Comparison of ENCODE assay signal across 17 cellular contexts in genomic region chr10:132101529-132101928, GRCh38. TPM values are rescaled to one million over a fixed set of nuclear protein-coding genes. Genes with fewer than 3 reads are reported as not detected.
DNase-seq lines count a peak whose midpoint lies in the region; ATAC-seq and TF ChIP-seq lines count a peak whose summit lies in the region.
"Had no signal": no experiment of that assay in that cellular context is flagged by ENCODE, and none has a peak within 500 bp of the region (broad histone marks: within the 10 kb centered on the region; RNA-seq: fewer than 3 reads in every experiment).

No MANE protein-coding gene starts in this region.

- H3K27ac ChIP-seq in right cardiac atrium (ENCODE audit: low read length) (no peak overlapping the region), Peyer's patch (no peak overlapping the region), left lung (no peak overlapping the region), trophoblast cell (ENCODE audit: low read depth, low read length) (no peak overlapping the region)
- H3K27ac ChIP-seq: lower lobe of right lung, right atrium auricular region, tibial artery had no signal

- peaks cover 12% of the 10 kb centered on the region for H3K27me3 Mint-ChIP-seq in type B pancreatic cell

- no peak overlapping the region for H2BK5ac ChIP-seq in trophoblast cell (ENCODE audit: low read depth, low read length, poor library complexity)

- no peak overlapping the region for H3K23ac ChIP-seq in trophoblast cell (ENCODE audit: low read length)

- no peak overlapping the region for H4K91ac ChIP-seq in trophoblast cell (ENCODE audit: low read depth, low read length)

- H3K79me1 ChIP-seq in trophoblast cell (ENCODE audit: low read length) = no peaks in the 10 kb centered on the region

- H4K12ac ChIP-seq in trophoblast cell (ENCODE audit: low read depth, low read length) = no peak overlapping the region

- TF ChIP-seq CTCF in Peyer's patch (IDR thresholded peaks at IDR 0.05) (no peak), left lung (IDR thresholded peaks at IDR 0.05) (no peak), type B pancreatic cell (conservative IDR thresholded peaks at IDR 0.05) (no peak)

- H3K36me3 Mint-ChIP-seq in type B pancreatic cell = no peaks in the 10 kb centered on the region
- H3K36me3 Mint-ChIP-seq: activated naive CD4-positive, alpha-beta T cell treated with anti-CD3 and anti-CD28 coated beads, Interleukin-2, amount 50 U/mL, for 24 hours had no signal

- no peak overlapping the region for H3K4me3 Mint-ChIP-seq in type B pancreatic cell
- H3K4me3 Mint-ChIP-seq: activated naive CD4-positive, alpha-beta T cell treated with anti-CD3 and anti-CD28 coated beads, Interleukin-2, amount 50 U/mL, for 24 hours; nephron had no signal

- H3K27ac Mint-ChIP-seq in type B pancreatic cell = no peak overlapping the region
- H3K27ac Mint-ChIP-seq: activated naive CD4-positive, alpha-beta T cell treated with anti-CD3 and anti-CD28 coated beads, Interleukin-2, amount 50 U/mL, for 24 hours; nephron had no signal

- H3K9me3 ChIP-seq in right cardiac atrium (ENCODE audit: control insufficient read depth, low read length) = no peaks in the 10 kb centered on the region
- H3K9me3 ChIP-seq in Peyer's patch = no peaks in the 10 kb centered on the region
- no peaks in the 10 kb centered on the region for H3K9me3 ChIP-seq in left lung
- peaks cover 2% of the 10 kb centered on the region for H3K9me3 ChIP-seq in trophoblast cell (ENCODE audit: insufficient read depth, low read depth, low read length)
- H3K9me3 ChIP-seq: lower lobe of right lung, right atrium auricular region, tibial artery had no signal

- no peaks in the 10 kb centered on the region for H3K79me2 ChIP-seq in trophoblast cell (ENCODE audit: control insufficient read depth, insufficient read depth, low read length, poor library complexity)

- no peak for TF ChIP-seq POLR2A in Peyer's patch (IDR thresholded peaks at IDR 0.05)

- intact Hi-C loops in cardiac septum (cut with DNase I) (no loop called here), right cardiac atrium (cut with DNase I) (no loop called here), left lung (cut with DNase I) (no loop called here)

- no peaks in the 10 kb centered on the region for H3K4me1 ChIP-seq in right cardiac atrium (ENCODE audit: control insufficient read depth, insufficient read depth, low read length)
- H3K4me1 ChIP-seq in Peyer's patch = no peaks in the 10 kb centered on the region
- no peaks in the 10 kb centered on the region for H3K4me1 ChIP-seq in left lung
- no peaks in the 10 kb centered on the region for H3K4me1 ChIP-seq in trophoblast cell (ENCODE audit: control insufficient read depth in 1 of 2, insufficient read depth in 2 of 2, low read length in 2 of 2)
- H3K4me1 ChIP-seq: lower lobe of right lung, right atrium auricular region, tibial artery had no signal

- H2AK5ac ChIP-seq in trophoblast cell (ENCODE audit: low read length) = no peak overlapping the region

- H3K4me2 ChIP-seq in trophoblast cell (ENCODE audit: low read length) = no peak overlapping the region

- H3K9me3 Mint-ChIP-seq in type B pancreatic cell = no peaks in the 10 kb centered on the region
- H3K9me3 Mint-ChIP-seq: activated naive CD4-positive, alpha-beta T cell treated with anti-CD3 and anti-CD28 coated beads, Interleukin-2, amount 50 U/mL, for 24 hours; nephron had no signal

- 54% methylated on average over 10 of the region's 10 CpGs for WGBS in right cardiac atrium
- no CpG with 5 or more reads among the region's 10 CpGs for WGBS in trophoblast cell (ENCODE audit: extremely low coverage, insufficient coverage, insufficient read length)

- H3K27me3 ChIP-seq in right cardiac atrium (ENCODE audit: control insufficient read depth, insufficient read depth) (no peaks in the 10 kb centered on the region), Peyer's patch (no peaks in the 10 kb centered on the region), left lung (peaks cover 0 to 39% of the 10 kb centered on the region in 2 donors), trophoblast cell (ENCODE audit: insufficient read depth, low read length) (no peaks in the 10 kb centered on the region)
- H3K27me3 ChIP-seq: right atrium auricular region had no signal

- no peak overlapping the region for H2BK12ac ChIP-seq in trophoblast cell (ENCODE audit: low read length)

- no peak overlapping the region for H2BK120ac ChIP-seq in trophoblast cell (ENCODE audit: insufficient read depth, low read length, poor library complexity)

- no peak overlapping the region for H4K8ac ChIP-seq in trophoblast cell (ENCODE audit: low read depth, low read length)

- H3K9ac ChIP-seq in trophoblast cell (ENCODE audit: low read length) = no peak overlapping the region

- DNase-seq in cardiac septum (ENCODE audit: low spot score) (peak; percentile 58), right cardiac atrium (no peak), Peyer's patch (peak in 2 of 3 donors; percentile 10 to 18), left lung (peak; percentile 16 to 39), type B pancreatic cell (ENCODE audit: extremely low spot score, unreplicated experiment) (peak; percentile 68), hippocampal formation (lab: John Stamatoyannopoulos, UW) (no peak), trophoblast cell (no peak)
- DNase-seq in stimulated activated naive CD4-positive, alpha-beta T cell (lab: John Stamatoyannopoulos, UW) = no peak
- DNase-seq: effector CD4-positive, alpha-beta T cell; NCI-H1436; NCI-H510A; T-helper 1 cell; tibial artery had no signal

- no peaks in the 10 kb centered on the region for H3K4me1 Mint-ChIP-seq in type B pancreatic cell (ENCODE audit: unreplicated experiment)
- H3K4me1 Mint-ChIP-seq: activated naive CD4-positive, alpha-beta T cell treated with anti-CD3 and anti-CD28 coated beads, Interleukin-2, amount 50 U/mL, for 24 hours; nephron had no signal

- H3K14ac ChIP-seq in trophoblast cell (ENCODE audit: low read length) = no peak overlapping the region

- H3K36me3 ChIP-seq in Peyer's patch (no peaks in the 10 kb centered on the region), left lung (no peaks in the 10 kb centered on the region), trophoblast cell (ENCODE audit: control insufficient read depth in 1 of 2, insufficient read depth in 2 of 2, low read length in 2 of 2) (no peaks in the 10 kb centered on the region)
- H3K36me3 ChIP-seq: lower lobe of right lung, right atrium auricular region, tibial artery had no signal

- H3K18ac ChIP-seq in trophoblast cell (ENCODE audit: low read length) = no peak overlapping the region

- no peak overlapping the region for H3K4me3 ChIP-seq in right cardiac atrium (ENCODE audit: low read length)
- H3K4me3 ChIP-seq in Peyer's patch = no peak overlapping the region
- H3K4me3 ChIP-seq in left lung = no peak overlapping the region
- no peak overlapping the region for H3K4me3 ChIP-seq in trophoblast cell (ENCODE audit: low read depth, low read length)
- H3K4me3 ChIP-seq: lower lobe of right lung, right atrium auricular region, tibial artery had no signal

- ATAC-seq in right cardiac atrium (no peak), left lung (no peak)
- ATAC-seq: lower lobe of right lung had no signal

- H3K4ac ChIP-seq in trophoblast cell (ENCODE audit: low read depth, low read length) = no peak overlapping the region

- H2AFZ ChIP-seq in trophoblast cell (ENCODE audit: insufficient read depth, low read length, poor library complexity) = no peak overlapping the region

RNA-seq across cellular contexts. Expression of gene JAKMIP3, which starts 35.8 kb away (rescaled TPM):
- total RNA-seq in cardiac septum (1.5 TPM), right cardiac atrium (1 to 10 TPM in 2 of 4 donors, under 1 TPM in 2; 0.39 to 1.6 (median 1.2) TPM), Peyer's patch (1 to 10 TPM in 1 of 4 donors, under 1 TPM in 3; 0.18 to 2.5 (median 0.23) TPM), left lung (under 1 TPM; 0.38 to 0.42 TPM), type B pancreatic cell (ENCODE audit: low replicate concordance) (0.10 and 0.19 TPM in 2 replicates)
- 0.91 TPM for polyA plus RNA-seq in right cardiac atrium
- 0.10 TPM in 2 replicates for polyA plus RNA-seq in trophoblast cell (2013)

Comparison
In these comparisons a context has a peak if more than half of its experiments do, and no peak if none do; other contexts are left out.
1. DNase-seq: peak in cardiac septum (single experiment), Peyer's patch (2 of 3), left lung (2 of 2) and type B pancreatic cell (single experiment); none in right cardiac atrium (0 of 3), hippocampal formation (0 of 2), trophoblast cell (0 of 2) and stimulated activated naive CD4-positive, alpha-beta T cell (0 of 6).